Comparison of ENCODE assay signal across 1 cellular context in the genomic region with DNA sequence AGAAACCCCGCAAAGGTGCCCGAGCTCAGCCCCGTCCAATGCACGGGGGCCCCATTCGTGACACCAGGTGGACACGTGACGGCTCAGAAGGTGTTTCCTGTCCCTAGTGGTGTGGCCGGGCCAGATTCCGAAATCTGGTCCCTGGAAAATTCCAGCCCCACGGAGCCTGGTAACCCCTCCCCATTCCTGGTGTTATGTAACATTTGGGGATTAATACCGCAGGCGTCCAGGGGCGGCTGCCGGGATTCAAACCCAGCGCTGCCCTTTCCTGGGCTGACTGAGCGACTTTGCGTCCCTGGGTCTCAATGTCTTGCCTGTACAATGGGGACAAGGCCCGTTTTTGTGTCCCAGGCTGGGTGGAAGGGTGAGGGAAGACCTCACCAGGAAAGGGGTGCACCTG.
TF ChIP-seq lines count a peak whose summit lies in the region.

No MANE protein-coding gene starts in this region.

TF ChIP-seq in HepG2, 621 proteins besides CTCF, POLR2A, EP300 and RAD21 (continued from another document):
- TF ChIP-seq, protein P1, sequence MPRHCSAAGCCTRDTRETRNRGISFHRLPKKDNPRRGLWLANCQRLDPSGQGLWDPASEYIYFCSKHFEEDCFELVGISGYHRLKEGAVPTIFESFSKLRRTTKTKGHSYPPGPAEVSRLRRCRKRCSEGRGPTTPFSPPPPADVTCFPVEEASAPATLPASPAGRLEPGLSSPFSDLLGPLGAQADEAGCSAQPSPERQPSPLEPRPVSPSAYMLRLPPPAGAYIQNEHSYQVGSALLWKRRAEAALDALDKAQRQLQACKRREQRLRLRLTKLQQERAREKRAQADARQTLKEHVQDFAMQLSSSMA (CRISPR knock-in tag; IDR thresholded peaks at IDR 0.05): no peak
